Comparison of ENCODE assay signal across 18 cellular contexts in genomic region chr4:16757080-16757521, GRCh38.
A peak's percentile ranks its signal among the peaks of the same experiment; 100 is the strongest.
DNase-seq lines count a peak whose midpoint lies in the region; ATAC-seq and TF ChIP-seq lines count a peak whose summit lies in the region.
"Had no signal": no experiment of that assay in that cellular context is flagged by ENCODE, and none has a peak within 500 bp of the region (broad histone marks: within the 10 kb centered on the region; RNA-seq: fewer than 3 reads in every experiment).

No MANE protein-coding gene starts in this region.

- no peak for TF ChIP-seq POLR2A in IMR-90 (IDR thresholded peaks at IDR 0.05; ENCODE audit: low read depth, low read length)

- H3K4ac ChIP-seq in IMR-90 (ENCODE audit: low read depth, low read length) (peak overlapping the region; percentile 0; the same call in 1 of the 2 replicates), mesenchymal stem cell (ENCODE audit: low read depth in 1 of 2, low read length in 2 of 2) (no peak overlapping the region)

- H2BK20ac ChIP-seq in IMR-90 (ENCODE audit: low read depth, low read length), result no peak overlapping the region

- H3K14ac ChIP-seq in IMR-90 (replicated peaks; ENCODE audit: low read depth, low read length) (no peak overlapping the region), mesenchymal stem cell (ENCODE audit: low read length in 2 of 2) (no peak overlapping the region)

- in situ Hi-C loops in IMR-90 (cut with MboI; ENCODE audit: low sequenced_read_pairs), result no loop called here

- no peaks in the 10 kb centered on the region for H4K20me1 ChIP-seq in IMR-90 (ENCODE audit: insufficient read depth, low read length)

- H3K36me3 ChIP-seq in ACC112 (ENCODE audit: insufficient read depth, low read length) (no peaks in the 10 kb centered on the region), IMR-90 (ENCODE audit: control insufficient read depth, insufficient read depth, low read length) (peaks cover 3% of the 10 kb centered on the region), mesenchymal stem cell (ENCODE audit: control insufficient read depth in 1 of 2, insufficient read depth in 2 of 2, low read depth in 1 of 2, low read length in 2 of 2) (peaks cover 0 to 65% of the 10 kb centered on the region in 2 experiments)
- H3K36me3 ChIP-seq: prostate gland had no signal

- H2AK5ac ChIP-seq in IMR-90 (ENCODE audit: low read depth, low read length), result no peak overlapping the region
- H2AK5ac ChIP-seq in mesenchymal stem cell (ENCODE audit: low read length, severe bottlenecking), result no peak overlapping the region

- no peak overlapping the region for H3K18ac ChIP-seq in IMR-90 (ENCODE audit: low read depth, low read length)
- H3K18ac ChIP-seq in mesenchymal stem cell (ENCODE audit: low read depth in 1 of 2, low read length in 2 of 2), result no peak overlapping the region

- TF ChIP-seq CTCF in IMR-90 (conservative IDR thresholded peaks at IDR 0.05; ENCODE audit: low read depth, low read length), result no peak

- CTCF ChIA-PET in IMR-90 (lab: Yijun Ruan, JAX), result no interaction called here

- H2BK5ac ChIP-seq in IMR-90 (ENCODE audit: low read depth, low read length, poor library complexity, severe bottlenecking) (no peak overlapping the region), mesenchymal stem cell (ENCODE audit: low read depth, low read length, poor library complexity, severe bottlenecking) (no peak overlapping the region)

- intact Hi-C loops in IMR-90 (cut with micrococcal nuclease), result loop anchor here (10.0 kb wide), 1 partner anchor 242 kb away; no protein-coding TSS in a partner anchor

- H2AFZ ChIP-seq in ACC112 (ENCODE audit: low read length, unreplicated experiment) (peak overlapping the region; percentile 75), IMR-90 (replicated peaks; ENCODE audit: low read length, poor library complexity) (peak overlapping the region; percentile 5), mesenchymal stem cell (ENCODE audit: low read depth, low read length) (no peak overlapping the region)

- no peak overlapping the region for H2BK12ac ChIP-seq in mesenchymal stem cell (ENCODE audit: low read length in 2 of 2)

- H2BK15ac ChIP-seq in IMR-90 (ENCODE audit: low read depth, low read length), result no peak overlapping the region
- H2BK15ac ChIP-seq in mesenchymal stem cell (ENCODE audit: low read depth, poor library complexity, severe bottlenecking), result no peak overlapping the region

- H3K9me1 ChIP-seq in IMR-90 (ENCODE audit: insufficient read depth, low read length), result peaks cover 3% of the 10 kb centered on the region; the same call in 1 of the 2 replicates

- BruUV-seq in IMR-90 (replicated peaks; lab: Mats Ljungman, UMichigan), result no TSS peak

- POLR2A ChIA-PET in IMR-90 (lab: Charles Lee; ENCODE audit: unreplicated experiment), result no interaction called here

- no peaks in the 10 kb centered on the region for H3K27me3 ChIP-seq in ACC112 (ENCODE audit: insufficient read depth, low read length)
- no peaks in the 10 kb centered on the region for H3K27me3 ChIP-seq in IMR-90 (ENCODE audit: control insufficient read depth, insufficient read depth, low read length)
- H3K27me3 ChIP-seq in mesenchymal stem cell (ENCODE audit: control insufficient read depth in 1 of 2, insufficient read depth in 1 of 2, low read length in 2 of 2), result no peaks in the 10 kb centered on the region

- no peak; the same call in 1 of the 2 replicates for ATAC-seq in IMR-90 (ENCODE audit: low read depth)
- ATAC-seq in HG02678 (IDR thresholded peaks at IDR 0.05; ENCODE audit: unreplicated experiment), result no peak
- ATAC-seq in GM21447 (IDR thresholded peaks at IDR 0.05; ENCODE audit: unreplicated experiment), result no peak

- DNase-seq in IMR-90, result peak; percentile 55
- DNase-seq in mesenchymal stem cell, result no peak
- DNase-seq in NOMO-1 (lab: John Stamatoyannopoulos, UW; ENCODE audit: unreplicated experiment in 2 of 2), result no peak
- no peak for DNase-seq in activated CD4-positive, alpha-beta T cell treated with anti-CD3 and anti-CD28 coated beads, Interleukin-2, amount 50 U/mL, for 1 hour
- DNase-seq: activated CD4-positive, alpha-beta T cell treated with anti-CD3 and anti-CD28 coated beads, Interleukin-2, amount 50 U/mL, for 4 hours; activated T-cell treated with anti-CD3 and anti-CD28 coated beads, Interleukin-2, amount 50 U/mL, for 1 hour; CD4-positive, alpha-beta memory T cell; central memory CD4-positive, alpha-beta T cell; endodermal cell; NCI-H1436; NCI-H2227 treated with DMSO at 0.1 percent for 48 hours; stimulated activated CD4-positive, alpha-beta T cell treated with anti-CD3 and anti-CD28 coated beads, Interleukin-12 subunit alpha, Interleukin-12 subunit beta, amount 100 ng/mL, for 4 hours; stimulated activated naive CD4-positive, alpha-beta T cell had no signal

- H2AK9ac ChIP-seq in IMR-90 (replicated peaks; ENCODE audit: low read depth, low read length, poor library complexity), result no peak overlapping the region

- H3K79me2 ChIP-seq in ACC112 (ENCODE audit: control insufficient read depth, insufficient read depth, low read length, unreplicated experiment), result no peaks in the 10 kb centered on the region

- H3K9me3 ChIP-seq in IMR-90 (ENCODE audit: control insufficient read depth, insufficient read depth, low read length) (no peaks in the 10 kb centered on the region), mesenchymal stem cell (ENCODE audit: control insufficient read depth, low read length) (no peaks in the 10 kb centered on the region)
- H3K9me3 ChIP-seq: prostate gland had no signal

- dilution Hi-C loops in IMR-90 (cut with HindIII; ENCODE audit: low sequenced_read_pairs, unreplicated experiment), result no loop called here

- no peak overlapping the region for H4K91ac ChIP-seq in IMR-90 (ENCODE audit: insufficient read depth, low read depth, low read length)
- no peak overlapping the region for H4K91ac ChIP-seq in mesenchymal stem cell (ENCODE audit: low read length)

- H3K4me3 ChIP-seq in ACC112 (ENCODE audit: low read depth, low read length) (peak overlapping the region; percentile 58; the same call in 1 of the 2 replicates), IMR-90 (ENCODE audit: insufficient read depth, low read depth, low read length) (no peak overlapping the region), mesenchymal stem cell (ENCODE audit: insufficient read depth in 1 of 2, low read depth in 1 of 2, low read length in 2 of 2) (no peak overlapping the region)
- H3K4me3 ChIP-seq: prostate gland had no signal

- H2BK120ac ChIP-seq in IMR-90 (ENCODE audit: low read depth, low read length), result no peak overlapping the region
- H2BK120ac ChIP-seq in mesenchymal stem cell (ENCODE audit: low read depth, low read length), result no peak overlapping the region

- H4K8ac ChIP-seq in IMR-90 (ENCODE audit: low read depth in 2 of 2, low read length in 2 of 2) (no peak overlapping the region), mesenchymal stem cell (ENCODE audit: low read length) (no peak overlapping the region)

- WGBS in IMR-90 (ENCODE audit: extremely low coverage in 2 of 2, insufficient read length in 1 of 2), 2 experiments, result 58% methylated on average over 8 of the region's 14 CpGs; no CpG with 5 or more reads in 1 of the 2 experiments
- 93% methylated on average over 14 of the region's 14 CpGs for WGBS in mesenchymal stem cell

- H3K23ac ChIP-seq in IMR-90 (ENCODE audit: low read depth, low read length), result no peak overlapping the region; the same call in 1 of the 2 replicates
- no peak overlapping the region for H3K23ac ChIP-seq in mesenchymal stem cell (ENCODE audit: low read length in 2 of 2)

- H3K56ac ChIP-seq in IMR-90 (ENCODE audit: extremely low read depth, insufficient read depth, low read length), result no peak overlapping the region

- H3K9ac ChIP-seq in IMR-90 (ENCODE audit: low read depth, low read length) (no peak overlapping the region), mesenchymal stem cell (ENCODE audit: low read length) (peak overlapping the region; percentile 32)

- no peak overlapping the region for H3K4me2 ChIP-seq in IMR-90 (ENCODE audit: low read depth, low read length)
- H3K4me2 ChIP-seq in mesenchymal stem cell (ENCODE audit: low read length, poor library complexity, severe bottlenecking), result no peak overlapping the region

- H3K27ac ChIP-seq in ACC112 (ENCODE audit: low read depth, low read length) (no peak overlapping the region), IMR-90 (ENCODE audit: insufficient read depth, low read length) (no peak overlapping the region), cingulate gyrus (ENCODE audit: low read depth, low read length) (peak overlapping the region; percentile 5), mesenchymal stem cell (ENCODE audit: low read length, poor library complexity, severe bottlenecking) (no peak overlapping the region)
- H3K27ac ChIP-seq: prostate gland had no signal

- H4K5ac ChIP-seq in IMR-90 (ENCODE audit: low read depth, low read length), result no peak overlapping the region

- H3K4me1 ChIP-seq in ACC112 (ENCODE audit: control insufficient read depth, insufficient read depth, low read length, unreplicated experiment) (peaks cover 10% of the 10 kb centered on the region), IMR-90 (ENCODE audit: control insufficient read depth, insufficient read depth, low read length) (peaks cover 8% of the 10 kb centered on the region), mesenchymal stem cell (ENCODE audit: control insufficient read depth, insufficient read depth, low read depth, low read length) (no peaks in the 10 kb centered on the region)
- H3K4me1 ChIP-seq: prostate gland had no signal

- H3K79me1 ChIP-seq in IMR-90 (ENCODE audit: low read depth in 1 of 2, low read length in 2 of 2) (peaks cover 0 to 3% of the 10 kb centered on the region in 2 experiments; a peak in 1 of 4 replicates), mesenchymal stem cell (replicated peaks; ENCODE audit: low read length, poor library complexity, severe bottlenecking) (no peaks in the 10 kb centered on the region)

- no peak for TF ChIP-seq RAD21 in IMR-90 (IDR thresholded peaks at IDR 0.05; ENCODE audit: low read length)

TF ChIP-seq in IMR-90, 13 proteins besides CTCF, POLR2A, EP300 and RAD21:
- TF ChIP-seq NFE2L2 (IDR thresholded peaks at IDR 0.05; ENCODE audit: low read depth, low read length) (no peak), MAZ (IDR thresholded peaks at IDR 0.05; ENCODE audit: borderline replicate concordance, low read depth, low read length) (no peak), RCOR1 (IDR thresholded peaks at IDR 0.05; ENCODE audit: insufficient replicate concordance, low read length) (no peak), USF2 (IDR thresholded peaks at IDR 0.05; ENCODE audit: low read depth, low read length) (no peak)
